Comparison of ENCODE assay signal across 14 cellular contexts in the genomic region with DNA sequence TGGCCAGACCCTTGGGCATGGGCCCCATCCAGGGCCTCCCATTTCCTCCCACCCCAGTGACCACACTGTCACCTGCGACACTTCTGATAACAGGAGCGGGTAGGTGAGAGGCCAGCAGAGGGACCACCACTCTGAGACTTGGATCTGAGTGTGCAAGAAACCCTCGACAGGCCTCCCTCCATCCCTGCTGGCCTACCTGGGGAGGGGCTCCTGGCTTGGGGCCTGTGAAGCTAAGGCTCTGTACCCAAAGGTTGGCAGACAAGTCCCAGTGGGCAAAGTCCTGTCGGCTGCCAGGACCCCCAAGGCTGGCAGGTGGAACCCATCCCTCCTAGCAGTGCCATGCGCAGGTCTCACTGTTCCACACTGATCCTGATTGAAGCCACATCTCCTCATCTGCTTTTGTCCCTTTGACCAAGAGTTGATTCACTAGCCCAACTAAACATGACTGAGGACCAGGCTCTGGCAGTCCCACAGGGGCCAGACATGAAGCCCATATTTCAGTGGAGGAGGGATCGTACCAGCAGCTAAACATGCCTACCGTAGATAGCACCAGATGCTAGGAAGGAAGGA. TPM values are rescaled to one million over a fixed set of nuclear protein-coding genes. Genes with fewer than 3 reads are reported as not detected.
A peak's percentile ranks its signal among the peaks of the same experiment; 100 is the strongest.
DNase-seq lines count a peak whose midpoint lies in the region; ATAC-seq, FAIRE-seq and TF ChIP-seq lines count a peak whose summit lies in the region.
"Had no signal": no experiment of that assay in that cellular context is flagged by ENCODE, and none has a peak within 500 bp of the region (broad histone marks: within the 10 kb centered on the region; RNA-seq: fewer than 3 reads in every experiment).

No MANE protein-coding gene starts in this region.

- peak overlapping the region; percentile 14 for H3K27ac ChIP-seq in BLaER1
- H3K27ac ChIP-seq in PC-9, result no peak overlapping the region
- H3K27ac ChIP-seq: pancreas had no signal

- H3K4me3 Mint-ChIP-seq in brain, result no peak overlapping the region
- peak overlapping the region in 3 of 10 donors; percentile 14 to 68 (median 35) for H3K4me3 Mint-ChIP-seq in naive thymus-derived CD8-positive, alpha-beta T cell

- peak overlapping the region in 3 of 5 experiments; percentile 44 to 91 (median 73) for H3K27ac Mint-ChIP-seq in brain
- H3K27ac Mint-ChIP-seq in naive thymus-derived CD8-positive, alpha-beta T cell, result peak overlapping the region in 9 of 10 donors; percentile 9 to 92 (median 61)

- no peaks in the 10 kb centered on the region for H3K9me2 ChIP-seq in PC-9 (ENCODE audit: insufficient read depth)

- no peak overlapping the region for H3K9ac ChIP-seq in BLaER1

- peaks cover 47% of the 10 kb centered on the region; the same call in 1 of the 2 replicates for H3F3A ChIP-seq in PC-9 (ENCODE audit: insufficient read depth, low read depth)

- FAIRE-seq in GM12891 (lab: Jason Lieb, UNC), result peak; percentile 20
- FAIRE-seq: colon, pancreas had no signal

- no TSS peak for BruUV-seq in PC-9 (replicated peaks; lab: Mats Ljungman, UMichigan)

- TF ChIP-seq CTCF in brain (conservative IDR thresholded peaks at IDR 0.05) (no peak), PC-9 (conservative IDR thresholded peaks at IDR 0.05) (no peak)

- TF ChIP-seq POLR2A in GM12891 (IDR thresholded peaks at IDR 0.05; ENCODE audit: low read depth, low read length), result no peak

- no peaks in the 10 kb centered on the region for H3K79me2 ChIP-seq in PC-9 (ENCODE audit: low read depth)

- no peaks in the 10 kb centered on the region for H3K9me3 Mint-ChIP-seq in brain
- H3K9me3 Mint-ChIP-seq in naive thymus-derived CD8-positive, alpha-beta T cell, result no peaks in the 10 kb centered on the region

- H3K27me3 ChIP-seq in BLaER1, result no peaks in the 10 kb centered on the region
- no peaks in the 10 kb centered on the region for H3K27me3 ChIP-seq in PC-9 (ENCODE audit: insufficient read depth, low read depth)
- H3K27me3 ChIP-seq: pancreas had no signal

- H3K4me2 ChIP-seq in BLaER1 (no peak overlapping the region), PC-9 (no peak overlapping the region)

- peaks cover 3% of the 10 kb centered on the region for H3K36me3 Mint-ChIP-seq in brain
- peaks cover 0 to 1% (median 0%) of the 10 kb centered on the region in 3 donors for H3K36me3 Mint-ChIP-seq in naive thymus-derived CD8-positive, alpha-beta T cell

- no peak overlapping the region for H2AFZ ChIP-seq in PC-9

- H3K4me3 ChIP-seq in BLaER1 (no peak overlapping the region), PC-9 (no peak overlapping the region)
- H3K4me3 ChIP-seq: pancreas had no signal

- H4K20me1 ChIP-seq in BLaER1, result no peaks in the 10 kb centered on the region
- H4K20me1 ChIP-seq in PC-9 (ENCODE audit: insufficient read depth), result peaks cover 21% of the 10 kb centered on the region; the same call in 1 of the 2 replicates

- intact Hi-C loops in PC-9 (cut with micrococcal nuclease; ENCODE audit: unreplicated experiment), result no loop called here

- no peak for ATAC-seq in naive thymus-derived CD8-positive, alpha-beta T cell
- no peak for ATAC-seq in HG02623 (IDR thresholded peaks at IDR 0.05; ENCODE audit: unreplicated experiment)
- no peak for ATAC-seq in HG03354 (IDR thresholded peaks at IDR 0.05; ENCODE audit: poor library complexity, severe bottlenecking, unreplicated experiment)

- POLR2A ChIA-PET in naive thymus-derived CD8-positive, alpha-beta T cell (lab: Charles Lee), result interaction anchor here (1.0 to 12.0 kb wide), 6 partner anchors 8 to 134 kb away, joined by 3 to 192 read pairs (median 12); partner anchors contain the start of genes DBNL and YKT6
- POLR2A ChIA-PET in PC-9 (lab: Charles Lee; ENCODE audit: unreplicated experiment), result interaction anchor here (0.6 kb wide), 1 partner anchor 97 kb away, joined by 8 read pairs; no protein-coding TSS in a partner anchor

- peaks cover 21% of the 10 kb centered on the region for H3K4me1 Mint-ChIP-seq in brain
- peaks cover 22 to 44% (median 39%) of the 10 kb centered on the region in 4 donors for H3K4me1 Mint-ChIP-seq in naive thymus-derived CD8-positive, alpha-beta T cell

- H3K27me3 Mint-ChIP-seq in brain, result no peaks in the 10 kb centered on the region
- H3K27me3 Mint-ChIP-seq in naive thymus-derived CD8-positive, alpha-beta T cell, result no peaks in the 10 kb centered on the region

- H3K9me3 ChIP-seq in BLaER1 (no peaks in the 10 kb centered on the region), PC-9 (ENCODE audit: insufficient read depth, low read depth) (no peaks in the 10 kb centered on the region)
- H3K9me3 ChIP-seq: pancreas had no signal

- CTCF ChIA-PET in PC-9 (lab: Charles Lee), result no interaction called here

- DNase-seq in GM12891 (ENCODE audit: insufficient read length, low spot score), result no peak
- DNase-seq in naive thymus-derived CD8-positive, alpha-beta T cell, result no peak
- DNase-seq in NCI-H524 (lab: John Stamatoyannopoulos, UW), result no peak
- DNase-seq in PC-9, result no peak
- DNase-seq: KG1; PC-3; stimulated activated CD4-positive, alpha-beta T cell treated with anti-CD3 and anti-CD28 coated beads, Interleukin-4, amount 100 ng/mL, for 1 hour; T-helper 9 cell had no signal

- H3K4me1 ChIP-seq in BLaER1 (peaks cover 46% of the 10 kb centered on the region), PC-9 (replicated peaks; ENCODE audit: insufficient read depth) (peaks cover 11% of the 10 kb centered on the region)

- H3K36me3 ChIP-seq in BLaER1 (peaks cover 34% of the 10 kb centered on the region), PC-9 (ENCODE audit: low read depth) (no peaks in the 10 kb centered on the region)
- H3K36me3 ChIP-seq: pancreas had no signal

TF ChIP-seq in GM12891, 5 proteins besides CTCF, POLR2A, EP300 and RAD21:
- TF ChIP-seq PAX5 (IDR thresholded peaks at IDR 0.05; ENCODE audit: insufficient read depth, low read length, severe bottlenecking) (no peak), POU2F2 (IDR thresholded peaks at IDR 0.05; ENCODE audit: low read depth, low read length) (no peak; the same call in 1 of the 2 replicates), TAF1 (IDR thresholded peaks at IDR 0.05; ENCODE audit: low read depth, low read length) (no peak), POLR2AphosphoS5 (IDR thresholded peaks at IDR 0.05; ENCODE audit: low read depth, low read length) (no peak; the same call in none of the 2 replicates), SPI1 (IDR thresholded peaks at IDR 0.05; ENCODE audit: low read depth, low read length) (no peak)

RNA-seq across cellular contexts. Expression of gene PGAM2, which starts 1.2 kb away (rescaled TPM):
- not detected for polyA plus RNA-seq in GM12891 (2012; ENCODE audit: low read depth, missing spikeins)
- 141 TPM for polyA plus RNA-seq in brain (ENCODE audit: insufficient read depth, low read depth, low replicate concordance)
- total RNA-seq in naive thymus-derived CD8-positive, alpha-beta T cell, result 1 to 10 TPM; 3.3 to 3.9 TPM
- polyA plus RNA-seq in naive thymus-derived CD8-positive, alpha-beta T cell, result not detected
- total RNA-seq in PC-9 (2021), result 4.2 and 9.7 TPM in 2 replicates

RNA-seq across cellular contexts. Expression of gene POLM, which starts 15.8 kb away (rescaled TPM):
- polyA plus RNA-seq in GM12891 (2012; ENCODE audit: low read depth, missing spikeins), result 13.2 TPM
- polyA plus RNA-seq in brain (ENCODE audit: insufficient read depth, low read depth, low replicate concordance), result 9.1 TPM
- total RNA-seq in naive thymus-derived CD8-positive, alpha-beta T cell, result 100 to 1,000 TPM in 1 of 2 experiments, 10 to 100 TPM in 1; 96.4 to 106 TPM
- 10 to 100 TPM; 11.1 to 24.8 (median 15.0) TPM for polyA plus RNA-seq in naive thymus-derived CD8-positive, alpha-beta T cell
- total RNA-seq in PC-9 (2021), result 58.8 and 59.1 TPM in 2 replicates

RNA-seq across cellular contexts. Expression of gene DBNL, which starts 22.1 kb away (rescaled TPM):
- 92.7 TPM for polyA plus RNA-seq in GM12891 (2012; ENCODE audit: low read depth, missing spikeins)
- 115 TPM for polyA plus RNA-seq in brain (ENCODE audit: insufficient read depth, low read depth, low replicate concordance)
- 100 to 1,000 TPM; 184 to 192 TPM for total RNA-seq in naive thymus-derived CD8-positive, alpha-beta T cell
- polyA plus RNA-seq in naive thymus-derived CD8-positive, alpha-beta T cell, result 100 to 1,000 TPM; 180 to 222 (median 218) TPM
- 65.6 and 70.7 TPM in 2 replicates for total RNA-seq in PC-9 (2021)

RNA-seq across cellular contexts. Expression of gene AEBP1, which starts 37.6 kb away (rescaled TPM):
- polyA plus RNA-seq in GM12891 (2012; ENCODE audit: low read depth, missing spikeins), result 0.71 TPM
- polyA plus RNA-seq in brain (ENCODE audit: insufficient read depth, low read depth, low replicate concordance), result 35.2 TPM
- 10 to 100 TPM; 37.1 to 38.5 TPM for total RNA-seq in naive thymus-derived CD8-positive, alpha-beta T cell
- polyA plus RNA-seq in naive thymus-derived CD8-positive, alpha-beta T cell, result 10 to 100 TPM in 1 of 3 donors, 1 to 10 TPM in 2; 2.4 to 10.4 (median 4.2) TPM
- 0.33 and 0.98 TPM in 2 replicates for total RNA-seq in PC-9 (2021)
- total RNA-seq: PC-3 had no signal

RNA-seq across cellular contexts. Expression of gene POLD2, which starts 56.8 kb away (rescaled TPM):
- polyA plus RNA-seq in GM12891 (2012; ENCODE audit: low read depth, missing spikeins), result 117 TPM
- 162 TPM for polyA plus RNA-seq in brain (ENCODE audit: insufficient read depth, low read depth, low replicate concordance)
- 10 to 100 TPM; 70.5 to 72.4 TPM for total RNA-seq in naive thymus-derived CD8-positive, alpha-beta T cell
- 100 to 1,000 TPM in 1 of 3 donors, 10 to 100 TPM in 2; 64.3 to 102 (median 89.4) TPM for polyA plus RNA-seq in naive thymus-derived CD8-positive, alpha-beta T cell
- total RNA-seq in PC-9 (2021), result 217 and 249 TPM in 2 replicates
